In the genomic region with DNA sequence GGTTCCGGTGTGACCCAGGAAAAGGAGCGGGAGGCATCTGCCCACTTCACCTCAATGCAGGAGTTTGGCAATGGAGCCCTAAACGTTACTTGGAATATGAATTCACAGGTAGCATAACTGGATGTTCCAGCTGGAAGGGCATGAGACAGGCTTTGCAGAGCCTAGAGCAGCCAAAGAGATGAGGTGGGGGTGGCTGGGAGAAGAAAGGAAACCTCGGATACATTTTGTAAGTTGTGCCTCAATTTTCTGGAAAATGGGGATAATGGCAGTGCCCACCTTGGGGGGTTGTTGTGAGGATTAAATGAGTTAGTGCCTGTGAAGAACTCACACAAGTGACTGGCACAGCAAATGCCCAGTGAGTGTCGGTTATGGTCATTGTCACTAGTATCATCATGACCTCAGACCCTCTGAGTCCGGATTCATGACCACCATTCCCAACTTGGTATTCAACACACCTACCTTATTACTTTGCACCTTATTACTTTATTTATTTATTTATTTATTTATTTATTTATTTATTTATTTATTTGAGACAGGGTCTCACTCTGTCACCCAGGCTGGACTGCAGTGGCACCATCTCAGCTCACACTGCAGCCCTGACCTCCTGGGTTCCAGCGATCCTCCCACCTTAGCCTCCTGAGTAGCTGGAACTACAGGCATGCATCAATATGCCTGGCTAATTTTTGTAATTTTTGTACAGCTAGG, we compare ENCODE assay signal across 20 cellular contexts. TPM values are rescaled to one million over a fixed set of nuclear protein-coding genes. Genes with fewer than 3 reads are reported as not detected.
A peak's percentile ranks its signal among the peaks of the same experiment; 100 is the strongest.
DNase-seq lines count a peak whose midpoint lies in the region; ATAC-seq, FAIRE-seq and TF ChIP-seq lines count a peak whose summit lies in the region.
"Had no signal": no experiment of that assay in that cellular context is flagged by ENCODE, and none has a peak within 500 bp of the region (broad histone marks: within the 10 kb centered on the region; RNA-seq: fewer than 3 reads in every experiment).

No MANE protein-coding gene starts in this region.

- H4K8ac ChIP-seq in mesendoderm (ENCODE audit: low read depth, low read length), result no peak overlapping the region

- H3K4me1 Mint-ChIP-seq in Calu3 (ENCODE audit: low read depth, unreplicated experiment) (peaks cover 37% of the 10 kb centered on the region), progenitor cell of endocrine pancreas (ENCODE audit: low read depth) (peaks cover 23% of the 10 kb centered on the region)

- H3K27ac ChIP-seq in HEK293 (ENCODE audit: extremely low read depth, low read depth, low read length), result no peak overlapping the region
- peak overlapping the region; percentile 79 for H3K27ac ChIP-seq in hepatocyte
- H3K27ac ChIP-seq in mesendoderm (ENCODE audit: low read depth, low read length), result no peak overlapping the region
- H3K27ac ChIP-seq: BLaER1 had no signal

- no peak for FAIRE-seq in HTR-8/SVneo (lab: Jason Lieb, UNC)
- FAIRE-seq: D721Med had no signal

- H3K9me3 Mint-ChIP-seq in Calu3 (ENCODE audit: low read depth, unreplicated experiment) (peaks cover 3% of the 10 kb centered on the region), progenitor cell of endocrine pancreas (ENCODE audit: low read depth) (peaks cover 14% of the 10 kb centered on the region)
- H3K9me3 Mint-ChIP-seq: CD8-positive, alpha-beta T cell had no signal

- H2AK5ac ChIP-seq in mesendoderm (ENCODE audit: low read length), result no peak overlapping the region

- TF ChIP-seq CTCF in Calu3 (IDR thresholded peaks at IDR 0.05; ENCODE audit: unreplicated experiment) (no peak), HEK293 (tag by site-specific recombination; IDR thresholded peaks at IDR 0.05) (no peak), hepatocyte (IDR thresholded peaks at IDR 0.05; ENCODE audit: poor library complexity) (no peak), progenitor cell of endocrine pancreas (IDR thresholded peaks at IDR 0.05; ENCODE audit: unreplicated experiment) (no peak)

- H3K27me3 ChIP-seq in hepatocyte (no peaks in the 10 kb centered on the region), mesendoderm (ENCODE audit: insufficient read depth, low read length, poor library complexity) (no peaks in the 10 kb centered on the region)
- H3K27me3 ChIP-seq: BLaER1, Peyer's patch had no signal

- 97% methylated on average over 7 of the region's 7 CpGs for WGBS in hepatocyte (ENCODE audit: low lambda C conversion rate, missing lambda C conversion rate)
- no CpG with 5 or more reads among the region's 7 CpGs for WGBS in mesendoderm (ENCODE audit: extremely low coverage, insufficient coverage, low lambda C conversion rate)

- no peak overlapping the region for H3K56ac ChIP-seq in mesendoderm (ENCODE audit: low read length)

- H4K5ac ChIP-seq in mesendoderm (ENCODE audit: low read length), result no peak overlapping the region

- H2BK120ac ChIP-seq in mesendoderm (ENCODE audit: low read depth, low read length), result no peak overlapping the region

- DNase-seq in Calu3 (no peak), hepatocyte (ENCODE audit: low spot score) (no peak), progenitor cell of endocrine pancreas (ENCODE audit: low spot score, unreplicated experiment) (no peak), mesendoderm (no peak), HTR-8/SVneo (ENCODE audit: insufficient read length, low spot score) (no peak)
- DNase-seq: CD8-positive, alpha-beta T cell; DMS79; KG1; NCI-H1048; NCI-H146; NCI-H2107; NCI-H2227 treated with DMSO at 0.1 percent for 48 hours; NCI-H524 treated with DMSO at 0.1 percent for 48 hours; Peyer's patch; Right ventricle myocardium superior; SK-N-SH had no signal

- no peak overlapping the region for H3K9ac ChIP-seq in mesendoderm (ENCODE audit: low read length)
- H3K9ac ChIP-seq: BLaER1, SK-N-SH had no signal

- no TSS peak for BruUV-seq in Calu3 (replicated peaks; lab: Mats Ljungman, UMichigan)

- H3K4me1 ChIP-seq in HEK293 (ENCODE audit: control insufficient read depth, insufficient read depth, low read length), result 0 out of 2 replicates have a peak, but pooled peaks cover 2% of the 10 kb centered on the region
- H3K4me1 ChIP-seq in hepatocyte (ENCODE audit: insufficient read depth), result peaks cover 18% of the 10 kb centered on the region
- H3K4me1 ChIP-seq in mesendoderm (ENCODE audit: control insufficient read depth, low read depth, low read length), result no peaks in the 10 kb centered on the region

- H3K9me3 ChIP-seq in HEK293 (ENCODE audit: control insufficient read depth, insufficient read depth, low read depth, low read length) (no peaks in the 10 kb centered on the region), hepatocyte (ENCODE audit: low read depth) (no peaks in the 10 kb centered on the region)
- H3K9me3 ChIP-seq: Peyer's patch, SK-N-SH had no signal

- H3K27me3 Mint-ChIP-seq in Calu3 (ENCODE audit: unreplicated experiment) (no peaks in the 10 kb centered on the region), progenitor cell of endocrine pancreas (no peaks in the 10 kb centered on the region)

- POLR2A ChIA-PET in HEK293 (lab: Yijun Ruan, JAX), result no interaction called here

- no peak overlapping the region for H3K4me3 ChIP-seq in HEK293 (ENCODE audit: low read depth, low read length)
- H3K4me3 ChIP-seq in hepatocyte, result no peak overlapping the region
- H3K4me3 ChIP-seq in mesendoderm (ENCODE audit: low read length), result no peak overlapping the region
- H3K4me3 ChIP-seq: BLaER1, Peyer's patch had no signal

- H3K27ac Mint-ChIP-seq in Calu3 (ENCODE audit: unreplicated experiment) (peak overlapping the region; percentile 96), progenitor cell of endocrine pancreas (peak overlapping the region; percentile 96)
- H3K27ac Mint-ChIP-seq: CD8-positive, alpha-beta T cell had no signal

- no peak overlapping the region for H2BK5ac ChIP-seq in mesendoderm (ENCODE audit: low read length)

- H3K4ac ChIP-seq in mesendoderm (ENCODE audit: low read depth, low read length), result no peak overlapping the region

- ATAC-seq in GM18511 (IDR thresholded peaks at IDR 0.05; ENCODE audit: unreplicated experiment), result no peak
- ATAC-seq: CD8-positive, alpha-beta T cell had no signal

- H3K79me1 ChIP-seq in mesendoderm (ENCODE audit: low read length), result no peaks in the 10 kb centered on the region

- H3K23ac ChIP-seq in mesendoderm (ENCODE audit: low read length), result no peak overlapping the region

- H3K4me3 Mint-ChIP-seq in Calu3 (ENCODE audit: low read depth, unreplicated experiment) (no peak overlapping the region), progenitor cell of endocrine pancreas (ENCODE audit: low read depth) (no peak overlapping the region)
- H3K4me3 Mint-ChIP-seq: CD8-positive, alpha-beta T cell had no signal

- H3K36me3 Mint-ChIP-seq in Calu3 (ENCODE audit: insufficient read depth, unreplicated experiment) (peaks cover 17% of the 10 kb centered on the region), progenitor cell of endocrine pancreas (ENCODE audit: insufficient read depth) (peaks cover 1% of the 10 kb centered on the region)
- H3K36me3 Mint-ChIP-seq: CD8-positive, alpha-beta T cell had no signal

- H3K4me2 ChIP-seq in hepatocyte (no peak overlapping the region), mesendoderm (ENCODE audit: low read length) (no peak overlapping the region)
- H3K4me2 ChIP-seq: BLaER1, SK-N-SH had no signal

- H3K79me2 ChIP-seq in hepatocyte, result peaks cover 3% of the 10 kb centered on the region
- no peaks in the 10 kb centered on the region for H3K79me2 ChIP-seq in mesendoderm (ENCODE audit: control insufficient read depth, insufficient read depth, low read length)

- H2AFZ ChIP-seq in hepatocyte, result no peak overlapping the region

- no peaks in the 10 kb centered on the region; a peak in 1 of 3 replicates for H3K36me3 ChIP-seq in HEK293 (ENCODE audit: control insufficient read depth in 2 of 2, insufficient read depth in 1 of 2, low read length in 2 of 2)
- no peaks in the 10 kb centered on the region for H3K36me3 ChIP-seq in hepatocyte (replicated peaks; ENCODE audit: insufficient read depth, low read depth)
- H3K36me3 ChIP-seq in mesendoderm (ENCODE audit: control insufficient read depth, insufficient read depth, low read length), result no peaks in the 10 kb centered on the region
- H3K36me3 ChIP-seq: BLaER1, Peyer's patch had no signal

- no peak overlapping the region for H3K18ac ChIP-seq in mesendoderm (ENCODE audit: low read length)

- no peaks in the 10 kb centered on the region for H4K20me1 ChIP-seq in hepatocyte (ENCODE audit: insufficient read depth, poor library complexity, severe bottlenecking)
- H4K20me1 ChIP-seq: BLaER1 had no signal

- H3K9me2 ChIP-seq in hepatocyte (replicated peaks; ENCODE audit: insufficient read depth), result no peaks in the 10 kb centered on the region
- H3K9me2 ChIP-seq: SK-N-SH had no signal

- intact Hi-C loops in Calu3 (cut with micrococcal nuclease; ENCODE audit: unreplicated experiment), result loop anchor here (2.0 kb wide), 1 partner anchor 55 kb away; a partner anchor contains a TSS

- CTCF ChIA-PET in Calu3 (lab: Charles Lee) (no interaction called here), HEK293 (lab: Yijun Ruan, JAX) (no interaction called here)

- no peak overlapping the region for H2BK15ac ChIP-seq in mesendoderm (replicated peaks; ENCODE audit: low read depth)

TF ChIP-seq in HEK293, 187 proteins besides CTCF, POLR2A, EP300 and RAD21 (continues in another document):
- TF ChIP-seq ZNF433 (tag by site-specific recombination; IDR thresholded peaks at IDR 0.05; ENCODE audit: low read depth), result peak; percentile 30; the same call in 1 of the 2 replicates

RNA-seq across cellular contexts. Expression of a gene that starts 56.0 kb away (rescaled TPM):
- total RNA-seq in Calu3 (2022) (104 and 111 TPM in 2 replicates), hepatocyte (12.0 and 15.7 TPM in 2 replicates), progenitor cell of endocrine pancreas (25.3 and 31.5 TPM in 2 replicates)
- polyA plus RNA-seq in hepatocyte, result 40.0 and 53.9 TPM in 2 replicates
- polyA plus RNA-seq in mesendoderm (2013, experiment 1 of 2), result 3.1 TPM
- polyA plus RNA-seq in mesendoderm (2013, experiment 2 of 2), result 2.5 TPM
